ENCODE assay signal across 1 cellular context in genomic region chr2:142782942-142783443, GRCh38.
TF ChIP-seq lines count a peak whose summit lies in the region.

No MANE protein-coding gene starts in this region.

TF ChIP-seq in neural cell, 6 proteins besides CTCF, POLR2A, EP300 and RAD21 (continued from another document):
- TF ChIP-seq POLR2AphosphoS5 (IDR thresholded peaks at IDR 0.05) = peak; percentile 91
